ENCODE assay signal across 1 cellular context in the genomic region with DNA sequence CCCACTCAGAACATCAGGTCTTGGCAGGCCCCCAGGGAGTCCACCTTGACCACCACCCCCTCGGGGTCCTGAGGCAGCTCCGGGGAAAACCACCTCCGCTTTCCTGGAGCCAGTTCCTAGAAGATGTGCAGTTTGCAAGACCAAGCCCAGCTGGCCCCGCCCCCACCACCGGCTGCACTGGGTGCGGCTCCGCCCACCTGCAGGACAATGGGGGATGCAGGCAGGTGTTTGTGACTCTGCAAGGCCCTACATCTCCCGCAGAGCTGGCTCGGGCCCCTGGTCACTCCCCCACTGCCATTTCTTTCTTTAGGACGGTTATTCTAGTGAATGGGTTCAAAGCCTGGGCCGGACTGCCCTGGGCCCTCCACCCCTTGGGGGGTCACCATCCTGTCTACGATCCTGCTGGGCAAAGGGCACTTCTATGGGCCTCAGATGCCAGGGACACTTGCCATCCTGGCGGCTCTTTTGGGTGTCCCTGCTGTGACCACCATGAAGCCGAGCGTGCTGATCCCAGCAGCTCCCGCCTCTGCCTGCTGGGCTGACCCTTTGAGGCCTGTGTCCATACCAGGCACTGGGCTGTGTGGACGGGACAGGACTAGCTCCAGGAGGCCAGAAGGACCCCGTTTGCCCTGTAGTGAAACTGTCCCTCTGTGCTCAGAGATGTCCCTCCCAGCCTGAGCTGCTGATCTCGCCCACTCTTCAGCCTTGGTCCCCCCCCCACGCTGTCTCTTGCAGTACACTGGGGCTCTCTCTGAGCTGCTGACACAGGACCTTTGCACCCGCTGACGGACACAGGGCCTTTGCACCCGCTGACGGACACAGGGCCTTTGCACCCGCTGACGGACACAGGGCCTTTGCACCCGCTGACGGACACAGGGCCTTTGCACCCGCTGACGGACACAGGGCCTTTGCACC.
TF ChIP-seq lines count a peak whose summit lies in the region.

No MANE protein-coding gene starts in this region.

TF ChIP-seq in GM12878, 131 proteins besides CTCF, POLR2A, EP300 and RAD21:
- no peak for TF ChIP-seq BACH1 (IDR thresholded peaks at IDR 0.05; ENCODE audit: borderline replicate concordance)
- no peak for TF ChIP-seq CBX3 (IDR thresholded peaks at IDR 0.05; ENCODE audit: borderline replicate concordance, low read depth)
- TF ChIP-seq, protein P1, sequence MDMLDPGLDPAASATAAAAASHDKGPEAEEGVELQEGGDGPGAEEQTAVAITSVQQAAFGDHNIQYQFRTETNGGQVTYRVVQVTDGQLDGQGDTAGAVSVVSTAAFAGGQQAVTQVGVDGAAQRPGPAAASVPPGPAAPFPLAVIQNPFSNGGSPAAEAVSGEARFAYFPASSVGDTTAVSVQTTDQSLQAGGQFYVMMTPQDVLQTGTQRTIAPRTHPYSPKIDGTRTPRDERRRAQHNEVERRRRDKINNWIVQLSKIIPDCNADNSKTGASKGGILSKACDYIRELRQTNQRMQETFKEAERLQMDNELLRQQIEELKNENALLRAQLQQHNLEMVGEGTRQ (IDR thresholded peaks at IDR 0.05; ENCODE audit: borderline replicate concordance, low read depth, low read length), result no peak
- no peak for TF ChIP-seq HDGF (IDR thresholded peaks at IDR 0.05)
- TF ChIP-seq, protein P2, sequence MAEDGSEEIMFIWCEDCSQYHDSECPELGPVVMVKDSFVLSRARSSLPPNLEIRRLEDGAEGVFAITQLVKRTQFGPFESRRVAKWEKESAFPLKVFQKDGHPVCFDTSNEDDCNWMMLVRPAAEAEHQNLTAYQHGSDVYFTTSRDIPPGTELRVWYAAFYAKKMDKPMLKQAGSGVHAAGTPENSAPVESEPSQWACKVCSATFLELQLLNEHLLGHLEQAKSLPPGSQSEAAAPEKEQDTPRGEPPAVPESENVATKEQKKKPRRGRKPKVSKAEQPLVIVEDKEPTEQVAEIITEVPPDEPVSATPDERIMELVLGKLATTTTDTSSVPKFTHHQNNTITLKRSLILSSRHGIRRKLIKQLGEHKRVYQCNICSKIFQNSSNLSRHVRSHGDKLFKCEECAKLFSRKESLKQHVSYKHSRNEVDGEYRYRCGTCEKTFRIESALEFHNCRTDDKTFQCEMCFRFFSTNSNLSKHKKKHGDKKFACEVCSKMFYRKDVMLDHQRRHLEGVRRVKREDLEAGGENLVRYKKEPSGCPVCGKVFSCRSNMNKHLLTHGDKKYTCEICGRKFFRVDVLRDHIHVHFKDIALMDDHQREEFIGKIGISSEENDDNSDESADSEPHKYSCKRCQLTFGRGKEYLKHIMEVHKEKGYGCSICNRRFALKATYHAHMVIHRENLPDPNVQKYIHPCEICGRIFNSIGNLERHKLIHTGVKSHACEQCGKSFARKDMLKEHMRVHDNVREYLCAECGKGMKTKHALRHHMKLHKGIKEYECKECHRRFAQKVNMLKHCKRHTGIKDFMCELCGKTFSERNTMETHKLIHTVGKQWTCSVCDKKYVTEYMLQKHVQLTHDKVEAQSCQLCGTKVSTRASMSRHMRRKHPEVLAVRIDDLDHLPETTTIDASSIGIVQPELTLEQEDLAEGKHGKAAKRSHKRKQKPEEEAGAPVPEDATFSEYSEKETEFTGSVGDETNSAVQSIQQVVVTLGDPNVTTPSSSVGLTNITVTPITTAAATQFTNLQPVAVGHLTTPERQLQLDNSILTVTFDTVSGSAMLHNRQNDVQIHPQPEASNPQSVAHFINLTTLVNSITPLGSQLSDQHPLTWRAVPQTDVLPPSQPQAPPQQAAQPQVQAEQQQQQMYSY (CRISPR knock-in tag; IDR thresholded peaks at IDR 0.05), result no peak
- TF ChIP-seq, protein P3, sequence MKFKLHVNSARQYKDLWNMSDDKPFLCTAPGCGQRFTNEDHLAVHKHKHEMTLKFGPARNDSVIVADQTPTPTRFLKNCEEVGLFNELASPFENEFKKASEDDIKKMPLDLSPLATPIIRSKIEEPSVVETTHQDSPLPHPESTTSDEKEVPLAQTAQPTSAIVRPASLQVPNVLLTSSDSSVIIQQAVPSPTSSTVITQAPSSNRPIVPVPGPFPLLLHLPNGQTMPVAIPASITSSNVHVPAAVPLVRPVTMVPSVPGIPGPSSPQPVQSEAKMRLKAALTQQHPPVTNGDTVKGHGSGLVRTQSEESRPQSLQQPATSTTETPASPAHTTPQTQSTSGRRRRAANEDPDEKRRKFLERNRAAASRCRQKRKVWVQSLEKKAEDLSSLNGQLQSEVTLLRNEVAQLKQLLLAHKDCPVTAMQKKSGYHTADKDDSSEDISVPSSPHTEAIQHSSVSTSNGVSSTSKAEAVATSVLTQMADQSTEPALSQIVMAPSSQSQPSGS (IDR thresholded peaks at IDR 0.05; ENCODE audit: low read length), result no peak
- no peak for TF ChIP-seq SIN3A (IDR thresholded peaks at IDR 0.05; ENCODE audit: low read depth, low read length)
- TF ChIP-seq, protein P4, sequence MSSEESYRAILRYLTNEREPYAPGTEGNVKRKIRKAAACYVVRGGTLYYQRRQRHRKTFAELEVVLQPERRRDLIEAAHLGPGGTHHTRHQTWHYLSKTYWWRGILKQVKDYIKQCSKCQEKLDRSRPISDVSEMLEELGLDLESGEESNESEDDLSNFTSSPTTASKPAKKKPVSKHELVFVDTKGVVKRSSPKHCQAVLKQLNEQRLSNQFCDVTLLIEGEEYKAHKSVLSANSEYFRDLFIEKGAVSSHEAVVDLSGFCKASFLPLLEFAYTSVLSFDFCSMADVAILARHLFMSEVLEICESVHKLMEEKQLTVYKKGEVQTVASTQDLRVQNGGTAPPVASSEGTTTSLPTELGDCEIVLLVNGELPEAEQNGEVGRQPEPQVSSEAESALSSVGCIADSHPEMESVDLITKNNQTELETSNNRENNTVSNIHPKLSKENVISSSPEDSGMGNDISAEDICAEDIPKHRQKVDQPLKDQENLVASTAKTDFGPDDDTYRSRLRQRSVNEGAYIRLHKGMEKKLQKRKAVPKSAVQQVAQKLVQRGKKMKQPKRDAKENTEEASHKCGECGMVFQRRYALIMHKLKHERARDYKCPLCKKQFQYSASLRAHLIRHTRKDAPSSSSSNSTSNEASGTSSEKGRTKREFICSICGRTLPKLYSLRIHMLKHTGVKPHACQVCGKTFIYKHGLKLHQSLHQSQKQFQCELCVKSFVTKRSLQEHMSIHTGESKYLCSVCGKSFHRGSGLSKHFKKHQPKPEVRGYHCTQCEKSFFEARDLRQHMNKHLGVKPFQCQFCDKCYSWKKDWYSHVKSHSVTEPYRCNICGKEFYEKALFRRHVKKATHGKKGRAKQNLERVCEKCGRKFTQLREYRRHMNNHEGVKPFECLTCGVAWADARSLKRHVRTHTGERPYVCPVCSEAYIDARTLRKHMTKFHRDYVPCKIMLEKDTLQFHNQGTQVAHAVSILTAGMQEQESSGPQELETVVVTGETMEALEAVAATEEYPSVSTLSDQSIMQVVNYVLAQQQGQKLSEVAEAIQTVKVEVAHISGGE (CRISPR knock-in tag; IDR thresholded peaks at IDR 0.05), result no peak
- TF ChIP-seq RCOR1 (conservative IDR thresholded peaks at IDR 0.05; ENCODE audit: low read depth, low read length), result no peak
- TF ChIP-seq, protein P5, sequence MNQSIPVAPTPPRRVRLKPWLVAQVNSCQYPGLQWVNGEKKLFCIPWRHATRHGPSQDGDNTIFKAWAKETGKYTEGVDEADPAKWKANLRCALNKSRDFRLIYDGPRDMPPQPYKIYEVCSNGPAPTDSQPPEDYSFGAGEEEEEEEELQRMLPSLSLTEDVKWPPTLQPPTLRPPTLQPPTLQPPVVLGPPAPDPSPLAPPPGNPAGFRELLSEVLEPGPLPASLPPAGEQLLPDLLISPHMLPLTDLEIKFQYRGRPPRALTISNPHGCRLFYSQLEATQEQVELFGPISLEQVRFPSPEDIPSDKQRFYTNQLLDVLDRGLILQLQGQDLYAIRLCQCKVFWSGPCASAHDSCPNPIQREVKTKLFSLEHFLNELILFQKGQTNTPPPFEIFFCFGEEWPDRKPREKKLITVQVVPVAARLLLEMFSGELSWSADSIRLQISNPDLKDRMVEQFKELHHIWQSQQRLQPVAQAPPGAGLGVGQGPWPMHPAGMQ (IDR thresholded peaks at IDR 0.05; ENCODE audit: borderline replicate concordance), result no peak
- TF ChIP-seq, protein P6, sequence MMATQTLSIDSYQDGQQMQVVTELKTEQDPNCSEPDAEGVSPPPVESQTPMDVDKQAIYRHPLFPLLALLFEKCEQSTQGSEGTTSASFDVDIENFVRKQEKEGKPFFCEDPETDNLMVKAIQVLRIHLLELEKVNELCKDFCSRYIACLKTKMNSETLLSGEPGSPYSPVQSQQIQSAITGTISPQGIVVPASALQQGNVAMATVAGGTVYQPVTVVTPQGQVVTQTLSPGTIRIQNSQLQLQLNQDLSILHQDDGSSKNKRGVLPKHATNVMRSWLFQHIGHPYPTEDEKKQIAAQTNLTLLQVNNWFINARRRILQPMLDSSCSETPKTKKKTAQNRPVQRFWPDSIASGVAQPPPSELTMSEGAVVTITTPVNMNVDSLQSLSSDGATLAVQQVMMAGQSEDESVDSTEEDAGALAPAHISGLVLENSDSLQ (IDR thresholded peaks at IDR 0.05), result no peak
- TF ChIP-seq SMARCA5 (IDR thresholded peaks at IDR 0.05), result no peak
- no peak for TF ChIP-seq SUZ12 (IDR thresholded peaks at IDR 0.05; ENCODE audit: unreplicated experiment)
- TF ChIP-seq NR2F1 (conservative IDR thresholded peaks at IDR 0.05), result no peak
- TF ChIP-seq, protein P7, sequence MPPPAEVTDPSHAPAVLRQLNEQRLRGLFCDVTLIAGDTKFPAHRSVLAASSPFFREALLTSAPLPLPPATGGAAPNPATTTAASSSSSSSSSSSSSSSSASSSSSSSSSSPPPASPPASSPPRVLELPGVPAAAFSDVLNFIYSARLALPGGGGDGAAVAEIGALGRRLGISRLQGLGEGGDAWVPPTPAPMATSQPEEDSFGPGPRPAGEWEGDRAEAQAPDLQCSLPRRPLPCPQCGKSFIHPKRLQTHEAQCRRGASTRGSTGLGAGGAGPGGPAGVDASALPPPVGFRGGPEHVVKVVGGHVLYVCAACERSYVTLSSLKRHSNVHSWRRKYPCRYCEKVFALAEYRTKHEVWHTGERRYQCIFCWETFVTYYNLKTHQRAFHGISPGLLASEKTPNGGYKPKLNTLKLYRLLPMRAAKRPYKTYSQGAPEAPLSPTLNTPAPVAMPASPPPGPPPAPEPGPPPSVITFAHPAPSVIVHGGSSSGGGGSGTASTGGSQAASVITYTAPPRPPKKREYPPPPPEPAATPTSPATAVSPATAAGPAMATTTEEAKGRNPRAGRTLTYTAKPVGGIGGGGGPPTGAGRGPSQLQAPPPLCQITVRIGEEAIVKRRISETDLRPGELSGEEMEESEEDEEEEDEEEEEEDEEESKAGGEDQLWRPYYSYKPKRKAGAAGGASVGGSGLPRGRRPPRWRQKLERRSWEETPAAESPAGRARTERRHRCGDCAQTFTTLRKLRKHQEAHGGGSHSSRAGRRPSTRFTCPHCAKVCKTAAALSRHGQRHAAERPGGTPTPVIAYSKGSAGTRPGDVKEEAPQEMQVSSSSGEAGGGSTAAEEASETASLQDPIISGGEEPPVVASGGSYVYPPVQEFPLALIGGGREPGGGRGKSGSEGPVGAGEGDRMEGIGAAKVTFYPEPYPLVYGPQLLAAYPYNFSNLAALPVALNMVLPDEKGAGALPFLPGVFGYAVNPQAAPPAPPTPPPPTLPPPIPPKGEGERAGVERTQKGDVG (CRISPR knock-in tag; IDR thresholded peaks at IDR 0.05), result no peak
- TF ChIP-seq ZZZ3 (IDR thresholded peaks at IDR 0.05; ENCODE audit: control insufficient read depth, insufficient read length, low read depth), result no peak
- TF ChIP-seq, protein P8, sequence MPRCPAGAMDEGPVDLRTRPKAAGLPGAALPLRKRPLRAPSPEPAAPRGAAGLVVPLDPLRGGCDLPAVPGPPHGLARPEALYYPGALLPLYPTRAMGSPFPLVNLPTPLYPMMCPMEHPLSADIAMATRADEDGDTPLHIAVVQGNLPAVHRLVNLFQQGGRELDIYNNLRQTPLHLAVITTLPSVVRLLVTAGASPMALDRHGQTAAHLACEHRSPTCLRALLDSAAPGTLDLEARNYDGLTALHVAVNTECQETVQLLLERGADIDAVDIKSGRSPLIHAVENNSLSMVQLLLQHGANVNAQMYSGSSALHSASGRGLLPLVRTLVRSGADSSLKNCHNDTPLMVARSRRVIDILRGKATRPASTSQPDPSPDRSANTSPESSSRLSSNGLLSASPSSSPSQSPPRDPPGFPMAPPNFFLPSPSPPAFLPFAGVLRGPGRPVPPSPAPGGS (IDR thresholded peaks at IDR 0.05; ENCODE audit: borderline replicate concordance, insufficient read depth, low read depth, low read length, poor library complexity, severe bottlenecking), result no peak
- no peak for TF ChIP-seq BMI1 (IDR thresholded peaks at IDR 0.05; ENCODE audit: borderline replicate concordance)
- no peak for TF ChIP-seq BHLHE40 (IDR thresholded peaks at IDR 0.05; ENCODE audit: borderline replicate concordance in 1 of 2, low read depth in 2 of 2, low read length in 1 of 2)
